8 cellular contexts compared by ENCODE assay signal in genomic region chr1:93345633-93346471, GRCh38. TPM values are rescaled to one million over a fixed set of nuclear protein-coding genes. Genes with fewer than 3 reads are reported as not detected.
DNase-seq lines count a peak whose midpoint lies in the region; ATAC-seq and TF ChIP-seq lines count a peak whose summit lies in the region.

Gene DR1, plus strand, starts transcription at chr1:93345907. Its CDS starts 739 bp downstream, at chr1:93346646.

- POLR2A ChIA-PET in PC-3 (lab: Charles Lee; ENCODE audit: unreplicated experiment), result interaction anchor here (0.6 to 1.6 kb wide), 6 partner anchors 19 to 498 kb away, joined by 3 to 21 read pairs (median 4); no protein-coding TSS in a partner anchor

- no peaks in the 10 kb centered on the region for H3K9me2 ChIP-seq in PC-3 (replicated peaks; ENCODE audit: low read length)

- peak; percentile 99 for TF ChIP-seq POLR2A in erythroblast (IDR thresholded peaks at IDR 0.05; ENCODE audit: low read length)

- intact Hi-C loops in PC-3 (cut with micrococcal nuclease), result loop anchor here (1.0 to 10.0 kb wide), 4 partner anchors 42 to 499 kb away; partner anchors contain the start of genes CCDC18, FNBP1L and TMED5

- H2AFZ ChIP-seq in PC-3 (ENCODE audit: low read length), result peak within 1 kb of the TSS; percentile 83

- peak within 1 kb of the TSS; percentile 89 for H3K4me3 Mint-ChIP-seq in activated T-cell treated with anti-CD3 and anti-CD28 coated beads, Interleukin-2, amount 50 U/mL, for 24 hours

- H3K4me2 ChIP-seq in PC-3 (ENCODE audit: low read length), result peak within 1 kb of the TSS; percentile 92

- no peaks in the 10 kb centered on the region for H3K9me3 Mint-ChIP-seq in activated T-cell treated with anti-CD3 and anti-CD28 coated beads, Interleukin-2, amount 50 U/mL, for 24 hours

- H3F3A ChIP-seq in PC-3 (ENCODE audit: low read length, unreplicated experiment), result no peaks in the 10 kb centered on the region

- TF ChIP-seq CTCF in PC-3 (conservative IDR thresholded peaks at IDR 0.05; ENCODE audit: low read depth, low read length), result no peak

- peaks cover 29% of the 10 kb centered on the region for H3K4me1 Mint-ChIP-seq in activated T-cell treated with anti-CD3 and anti-CD28 coated beads, Interleukin-2, amount 50 U/mL, for 24 hours (ENCODE audit: low read depth)

- peak; percentile 67 for ATAC-seq in GM21619 (IDR thresholded peaks at IDR 0.05; ENCODE audit: unreplicated experiment)
- ATAC-seq in PC-3, result peak; percentile 87

- H3K27me3 Mint-ChIP-seq in activated T-cell treated with anti-CD3 and anti-CD28 coated beads, Interleukin-2, amount 50 U/mL, for 24 hours, result no peaks in the 10 kb centered on the region

- no peaks in the 10 kb centered on the region for H3K36me3 ChIP-seq in PC-3 (ENCODE audit: low read depth, low read length)
- no peaks in the 10 kb centered on the region for H3K36me3 ChIP-seq in mucosa of rectum (ENCODE audit: control insufficient read depth in 2 of 2, insufficient read depth in 2 of 2, low read length in 2 of 2)

- H3K4me1 ChIP-seq in PC-3 (ENCODE audit: insufficient read depth, low read length), result peaks cover 12% of the 10 kb centered on the region; the same call in 1 of the 2 replicates
- peaks cover 12 to 24% of the 10 kb centered on the region in 2 donors for H3K4me1 ChIP-seq in mucosa of rectum (ENCODE audit: control insufficient read depth in 2 of 2, insufficient read depth in 2 of 2, low read length in 2 of 2)

- peak within 1 kb of the TSS; percentile 94 for H3K9ac ChIP-seq in PC-3 (ENCODE audit: low read length)
- peak within 1 kb of the TSS; percentile 88 to 96 for H3K9ac ChIP-seq in mucosa of rectum (ENCODE audit: low read depth in 1 of 2, low read length in 2 of 2)

- no TSS peak for BruUV-seq in PC-3 (replicated peaks; lab: Mats Ljungman, UMichigan)

- peaks cover 32% of the 10 kb centered on the region for H4K20me1 ChIP-seq in PC-3 (ENCODE audit: low read length)

- peaks cover 57% of the 10 kb centered on the region for H3K36me3 Mint-ChIP-seq in activated T-cell treated with anti-CD3 and anti-CD28 coated beads, Interleukin-2, amount 50 U/mL, for 24 hours (ENCODE audit: low read depth)

- H3K27me3 ChIP-seq in PC-3 (ENCODE audit: low read length) (no peaks in the 10 kb centered on the region), mucosa of rectum (ENCODE audit: control insufficient read depth in 2 of 2, insufficient read depth in 2 of 2, low read length in 2 of 2) (no peaks in the 10 kb centered on the region)

- DNase-seq in DMS53 (lab: John Stamatoyannopoulos, UW), result peak; percentile 99
- DNase-seq in Jurkat, Clone E6-1 (ENCODE audit: low read depth, low spot score), result peak; percentile 88
- DNase-seq in PC-3, result peak; percentile 94
- DNase-seq in activated T-cell treated with anti-CD3 and anti-CD28 coated beads, Interleukin-2, amount 50 U/mL, for 24 hours, result peak; percentile 96
- DNase-seq in erythroblast (lab: John Stamatoyannopoulos, UW), result peak; percentile 92 to 94
- peak; percentile 83 to 87 for DNase-seq in stimulated activated CD8-positive, alpha-beta memory T cell treated with anti-CD3 and anti-CD28 coated beads, Interleukin-4, amount 100 ng/mL, for 4 hours (ENCODE audit: low read depth in 2 of 2, low spot score in 1 of 2)

- H3K9me3 ChIP-seq in PC-3 (ENCODE audit: low read length) (no peaks in the 10 kb centered on the region), mucosa of rectum (ENCODE audit: control insufficient read depth in 2 of 2, low read length in 2 of 2) (no peaks in the 10 kb centered on the region)

- H3K27ac ChIP-seq in PC-3 (ENCODE audit: low read length) (peak within 1 kb of the TSS; percentile 91), mucosa of rectum (ENCODE audit: low read depth in 2 of 2, low read length in 2 of 2) (peak within 1 kb of the TSS; percentile 97 to 98)

- CTCF ChIA-PET in PC-3 (lab: Charles Lee), result interaction anchor here (1.0 to 1.1 kb wide), 2 partner anchors 21 to 41 kb away, joined by 5 to 7 read pairs; no protein-coding TSS in a partner anchor

- peak within 1 kb of the TSS; percentile 98 for H3K27ac Mint-ChIP-seq in activated T-cell treated with anti-CD3 and anti-CD28 coated beads, Interleukin-2, amount 50 U/mL, for 24 hours

- peak within 1 kb of the TSS; percentile 92 for H3K4me3 ChIP-seq in Jurkat, Clone E6-1 (ENCODE audit: low read length)
- H3K4me3 ChIP-seq in PC-3 (ENCODE audit: low read length) (peak within 1 kb of the TSS; percentile 97), mucosa of rectum (ENCODE audit: low read length in 2 of 2) (peak within 1 kb of the TSS; percentile 93 to 97)

- H3K79me2 ChIP-seq in PC-3 (ENCODE audit: low read length), result peaks cover 65% of the 10 kb centered on the region

RNA-seq across cellular contexts. Expression of gene DR1, which starts in this region (rescaled TPM):
- polyA plus RNA-seq in Jurkat, Clone E6-1 (2012; ENCODE audit: insufficient read depth, insufficient read length), result 49.7 TPM
- 34.8 and 48.6 TPM in 2 replicates for total RNA-seq in PC-3 (2014; rRNA removed)

Comparison
In these comparisons a context has a peak if more than half of its experiments do, and no peak if none do; other contexts are left out.
1. Peak in every context shown above with its lines: DNase-seq, ATAC-seq, H3K4me3 ChIP-seq and H3K27ac ChIP-seq.